In the genomic region with DNA sequence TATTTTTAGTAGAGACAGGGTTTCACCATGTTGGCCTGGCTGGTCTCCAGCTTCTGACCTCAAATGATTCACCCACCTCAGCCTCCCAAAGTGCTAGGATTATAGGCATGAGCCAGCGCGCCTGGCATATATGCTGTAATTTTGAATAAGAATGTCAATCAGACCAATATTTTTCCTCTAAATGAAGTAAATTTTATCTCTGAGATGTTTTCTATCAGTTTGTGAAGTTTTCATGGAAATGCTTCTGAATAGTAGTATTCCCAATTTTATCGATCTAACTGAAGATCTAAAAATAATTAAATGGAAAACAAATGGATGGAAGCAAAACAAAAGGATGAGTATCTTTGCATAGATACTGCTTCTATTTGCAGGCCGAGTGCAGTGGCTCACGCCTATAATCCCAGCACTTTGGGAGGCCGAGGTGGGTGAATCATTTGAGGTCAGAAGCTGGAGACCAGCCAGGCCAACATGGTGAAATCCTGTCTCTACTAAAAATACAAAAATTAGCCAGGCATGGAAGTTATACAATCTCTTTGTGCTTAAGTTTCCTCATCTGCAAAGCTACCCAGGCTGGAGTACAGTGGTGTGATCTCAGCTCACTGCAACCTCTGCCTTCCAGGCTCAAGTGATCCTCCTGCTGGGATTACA, we compare ENCODE assay signal across 7 cellular contexts.
DNase-seq lines count a peak whose midpoint lies in the region; ATAC-seq, FAIRE-seq and TF ChIP-seq lines count a peak whose summit lies in the region.
"Not testable (repeated sequence)": the region's sequence is repeated elsewhere in the genome, so short reads cannot be mapped to it uniquely, and the experiment has no call there.

No MANE protein-coding gene starts in this region.

- BruUV-seq in K562 (replicated peaks; lab: Mats Ljungman, UMichigan) = not testable (repeated sequence)

- not testable (repeated sequence) for FAIRE-seq in K562 (lab: Jason Lieb, UNC)

- H3K9ac ChIP-seq in K562 (ENCODE audit: insufficient read depth in 1 of 2, low read depth in 2 of 2, low read length in 2 of 2) = not testable (repeated sequence)

- H3K27ac ChIP-seq in HL-60 (replicated peaks) = not testable (repeated sequence)
- peak overlapping the region; percentile 11; the same call in 1 of the 3 replicates for H3K27ac ChIP-seq in K562 (ENCODE audit: extremely low read depth, low read depth, low read length)

- H3K27me3 ChIP-seq in HL-60 (ENCODE audit: insufficient read depth, poor library complexity, severe bottlenecking); K562 (ENCODE audit: control insufficient read depth in 2 of 2, insufficient read depth in 2 of 2, low read length in 2 of 2): not testable (repeated sequence)

- ATAC-seq in K562 = peak; percentile 27
- ATAC-seq in mucosa of descending colon = peak; percentile 23

- not testable (repeated sequence) for H3K36me3 ChIP-seq in K562 (ENCODE audit: control insufficient read depth, insufficient read depth, low read length); mucosa of descending colon (ENCODE audit: low read depth)

- peaks cover 6 to 13% of the 10 kb centered on the region in 2 experiments; a peak in 3 of 5 replicates for H3K4me1 ChIP-seq in K562 (replicated peaks in 1 of 2; ENCODE audit: control insufficient read depth in 2 of 2, insufficient read depth in 2 of 2, low read length in 2 of 2)
- not testable (repeated sequence) for H3K4me1 ChIP-seq in mucosa of descending colon (ENCODE audit: low read depth)

- in situ Hi-C loops in K562 (cut with MboI) = not testable (repeated sequence)

- H3K9me1 ChIP-seq in K562 (ENCODE audit: control insufficient read depth, insufficient read depth, low read length) = not testable (repeated sequence)

- 7% methylated on average over 6 of the region's 6 CpGs for WGBS in K562 (ENCODE audit: insufficient coverage, low coverage, missing lambda C conversion rate)

- not testable (repeated sequence) for TF ChIP-seq POLR2A in K562 (conservative IDR thresholded peaks at IDR 0.05)

- not testable (repeated sequence) for H3K79me2 ChIP-seq in K562 (ENCODE audit: control insufficient read depth, insufficient read depth, low read length)

- TF ChIP-seq RAD21 in K562 (CRISPR knock-in tag; conservative IDR thresholded peaks at IDR 0.05 in 1 of 2, IDR thresholded peaks at IDR 0.05 in 1 of 2) = not testable (repeated sequence)

- H3K4me2 ChIP-seq in K562 (ENCODE audit: insufficient read depth, low read length) = not testable (repeated sequence)

- H4K20me1 ChIP-seq in K562 (replicated peaks; ENCODE audit: control insufficient read depth, insufficient read depth, low read length) = not testable (repeated sequence)

- CTCF ChIA-PET in K562 (lab: Yijun Ruan, JAX; ENCODE audit: low intra/inter-chr PET ratio) = not testable (repeated sequence)

- H3K9me3 ChIP-seq in K562 (replicated peaks; ENCODE audit: control insufficient read depth, insufficient read depth, low read depth, low read length); mucosa of descending colon: not testable (repeated sequence)

- TF ChIP-seq EP300 in K562 (IDR thresholded peaks at IDR 0.05; ENCODE audit: low read length) = not testable (repeated sequence)

- H3K4me3 ChIP-seq in HL-60 (replicated peaks; ENCODE audit: insufficient read depth, low read length); K562; fibroblast of mammary gland (ENCODE audit: control insufficient read depth, low read depth, low read length); mucosa of descending colon: not testable (repeated sequence)

- DNase-seq in Daoy (ENCODE audit: low read depth) (peak; percentile 69), HL-60 (ENCODE audit: low read depth in 1 of 2, low spot score in 1 of 2) (peak; percentile 33), NOMO-1 treated with DMSO at 0.1 percent for 48 hours (lab: John Stamatoyannopoulos, UW; ENCODE audit: unreplicated experiment) (peak; percentile 63), SKM-1 (lab: John Stamatoyannopoulos, UW; ENCODE audit: unreplicated experiment) (peak; percentile 48), fibroblast of mammary gland (ENCODE audit: low read depth) (peak; percentile 83)
- DNase-seq in K562 (ENCODE audit: extremely low read depth in 1 of 4, low spot score in 3 of 4); mucosa of descending colon: not testable (repeated sequence)

- POLR2A ChIA-PET in K562 (lab: Yijun Ruan, JAX) = interaction anchor here (0.6 kb wide), 2 partner anchors 40 to 446 kb away, joined by 3 to 4 read pairs; no protein-coding TSS in a partner anchor

- intact Hi-C loops in K562 (cut with micrococcal nuclease) = not testable (repeated sequence)
- intact Hi-C loops in mucosa of descending colon (cut with DNase I, micrococcal nuclease) = loop anchor here in 1 of 2 donors (10.0 kb wide), 1 partner anchor 97 kb away; no protein-coding TSS in a partner anchor

- not testable (repeated sequence) for TF ChIP-seq CTCF in HL-60 (IDR thresholded peaks at IDR 0.05; ENCODE audit: insufficient read depth, low read length); K562 (IDR thresholded peaks at IDR 0.05 in 2 of 3, conservative IDR thresholded peaks at IDR 0.05 in 1 of 3; ENCODE audit: insufficient read depth in 2 of 3, low read depth in 1 of 3, low read length in 3 of 3); fibroblast of mammary gland (conservative IDR thresholded peaks at IDR 0.05; ENCODE audit: control insufficient read depth, insufficient read depth, low read depth, low read length); mucosa of descending colon (IDR thresholded peaks at IDR 0.05)

- H2AFZ ChIP-seq in K562 (ENCODE audit: low read depth, low read length) = peak overlapping the region; percentile 78

TF ChIP-seq in K562, 482 proteins besides CTCF, POLR2A, EP300 and RAD21 (continues in another document):
- TF ChIP-seq SMARCA4 (IDR thresholded peaks at IDR 0.05) (peak; percentile 52; the same call in 1 of the 2 replicates), SOX6 (IDR thresholded peaks at IDR 0.05) (0 out of 2 replicates have a peak, but pooled peaks have one; percentile 57), SMAD4 (CRISPR knock-in tag; conservative IDR thresholded peaks at IDR 0.05) (0 out of 2 replicates have a peak, but pooled peaks have one; percentile 16), SMARCE1 (IDR thresholded peaks at IDR 0.05) (0 out of 2 replicates have a peak, but pooled peaks have one; percentile 43), NR2C2 (tag; IDR thresholded peaks at IDR 0.05) (peak; percentile 51; the same call in 1 of the 2 replicates), ARID1B (IDR thresholded peaks at IDR 0.05) (peak; percentile 38; the same call in 1 of the 2 replicates), NR2C1 (IDR thresholded peaks at IDR 0.05) (peak; percentile 49), NR2C1 (tag; IDR thresholded peaks at IDR 0.05) (peak; percentile 55), CXXC5 (CRISPR knock-in tag; IDR thresholded peaks at IDR 0.05) (0 out of 2 replicates have a peak, but pooled peaks have one; percentile 34), FOSL1 (tag; conservative IDR thresholded peaks at IDR 0.05) (peak; percentile 64), DPF2 (IDR thresholded peaks at IDR 0.05) (0 out of 2 replicates have a peak, but pooled peaks have one; percentile 46), NFIC (IDR thresholded peaks at IDR 0.05) (peak; percentile 59)
- TF ChIP-seq, protein P1, sequence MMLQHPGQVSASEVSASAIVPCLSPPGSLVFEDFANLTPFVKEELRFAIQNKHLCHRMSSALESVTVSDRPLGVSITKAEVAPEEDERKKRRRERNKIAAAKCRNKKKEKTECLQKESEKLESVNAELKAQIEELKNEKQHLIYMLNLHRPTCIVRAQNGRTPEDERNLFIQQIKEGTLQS (IDR thresholded peaks at IDR 0.05) = peak; percentile 38; the same call in 1 of the 2 replicates
- TF ChIP-seq, protein P1 (CRISPR knock-in tag; conservative IDR thresholded peaks at IDR 0.05) = not testable (repeated sequence)
- not testable (repeated sequence) for TF ChIP-seq NR2C2 (CRISPR knock-in tag; IDR thresholded peaks at IDR 0.05)
- TF ChIP-seq, protein P2, sequence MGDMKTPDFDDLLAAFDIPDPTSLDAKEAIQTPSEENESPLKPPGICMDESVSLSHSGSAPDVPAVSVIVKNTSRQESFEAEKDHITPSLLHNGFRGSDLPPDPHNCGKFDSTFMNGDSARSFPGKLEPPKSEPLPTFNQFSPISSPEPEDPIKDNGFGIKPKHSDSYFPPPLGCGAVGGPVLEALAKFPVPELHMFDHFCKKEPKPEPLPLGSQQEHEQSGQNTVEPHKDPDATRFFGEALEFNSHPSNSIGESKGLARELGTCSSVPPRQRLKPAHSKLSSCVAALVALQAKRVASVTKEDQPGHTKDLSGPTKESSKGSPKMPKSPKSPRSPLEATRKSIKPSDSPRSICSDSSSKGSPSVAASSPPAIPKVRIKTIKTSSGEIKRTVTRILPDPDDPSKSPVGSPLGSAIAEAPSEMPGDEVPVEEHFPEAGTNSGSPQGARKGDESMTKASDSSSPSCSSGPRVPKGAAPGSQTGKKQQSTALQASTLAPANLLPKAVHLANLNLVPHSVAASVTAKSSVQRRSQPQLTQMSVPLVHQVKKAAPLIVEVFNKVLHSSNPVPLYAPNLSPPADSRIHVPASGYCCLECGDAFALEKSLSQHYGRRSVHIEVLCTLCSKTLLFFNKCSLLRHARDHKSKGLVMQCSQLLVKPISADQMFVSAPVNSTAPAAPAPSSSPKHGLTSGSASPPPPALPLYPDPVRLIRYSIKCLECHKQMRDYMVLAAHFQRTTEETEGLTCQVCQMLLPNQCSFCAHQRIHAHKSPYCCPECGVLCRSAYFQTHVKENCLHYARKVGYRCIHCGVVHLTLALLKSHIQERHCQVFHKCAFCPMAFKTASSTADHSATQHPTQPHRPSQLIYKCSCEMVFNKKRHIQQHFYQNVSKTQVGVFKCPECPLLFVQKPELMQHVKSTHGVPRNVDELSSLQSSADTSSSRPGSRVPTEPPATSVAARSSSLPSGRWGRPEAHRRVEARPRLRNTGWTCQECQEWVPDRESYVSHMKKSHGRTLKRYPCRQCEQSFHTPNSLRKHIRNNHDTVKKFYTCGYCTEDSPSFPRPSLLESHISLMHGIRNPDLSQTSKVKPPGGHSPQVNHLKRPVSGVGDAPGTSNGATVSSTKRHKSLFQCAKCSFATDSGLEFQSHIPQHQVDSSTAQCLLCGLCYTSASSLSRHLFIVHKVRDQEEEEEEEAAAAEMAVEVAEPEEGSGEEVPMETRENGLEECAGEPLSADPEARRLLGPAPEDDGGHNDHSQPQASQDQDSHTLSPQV (IDR thresholded peaks at IDR 0.05) = peak; percentile 68; the same call in 1 of the 2 replicates
